1 cellular context compared by ENCODE assay signal in genomic region chr4:147407261-147408045, GRCh38.
TF ChIP-seq lines count a peak whose summit lies in the region.

No MANE protein-coding gene starts in this region.

TF ChIP-seq in GM23338, 12 proteins besides CTCF, POLR2A, EP300 and RAD21 (continued from another document):
- TF ChIP-seq REST (IDR thresholded peaks at IDR 0.05; ENCODE audit: unreplicated experiment): no peak
- no peak for TF ChIP-seq JUNB (IDR thresholded peaks at IDR 0.05; ENCODE audit: unreplicated experiment)
- no peak for TF ChIP-seq ETS1 (IDR thresholded peaks at IDR 0.05)
- no peak for TF ChIP-seq EZH2 (IDR thresholded peaks at IDR 0.05; ENCODE audit: low read depth, unreplicated experiment)
- no peak for TF ChIP-seq POLR2AphosphoS5 (IDR thresholded peaks at IDR 0.05; ENCODE audit: low read depth)
- no peak for TF ChIP-seq NANOG (IDR thresholded peaks at IDR 0.05; ENCODE audit: borderline replicate concordance)
